Comparison of ENCODE assay signal across 11 cellular contexts in genomic region chr11:16987205-16987568, GRCh38. TPM values are rescaled to one million over a fixed set of nuclear protein-coding genes. Genes with fewer than 3 reads are reported as not detected.
DNase-seq lines count a peak whose midpoint lies in the region; ATAC-seq and TF ChIP-seq lines count a peak whose summit lies in the region.
"Had no signal": no experiment of that assay in that cellular context is flagged by ENCODE, and none has a peak within 500 bp of the region (broad histone marks: within the 10 kb centered on the region; RNA-seq: fewer than 3 reads in every experiment).

No MANE protein-coding gene starts in this region.

- H3K27ac ChIP-seq in layer of hippocampus (ENCODE audit: low read depth, low read length) = peak overlapping the region; percentile 55
- H3K27ac ChIP-seq: right lobe of liver had no signal

- H3K4me1 Mint-ChIP-seq in T-cell = peaks cover 26 to 27% (median 27%) of the 10 kb centered on the region in 3 donors

- no peak overlapping the region for H3K4me3 ChIP-seq in H7 (ENCODE audit: insufficient read depth, low read depth, low read length)
- H3K4me3 ChIP-seq: right lobe of liver had no signal

- H3K27me3 ChIP-seq in H7 (ENCODE audit: control insufficient read depth, insufficient read depth, low read length) (no peaks in the 10 kb centered on the region), layer of hippocampus (ENCODE audit: control insufficient read depth, insufficient read depth, low read length) (no peaks in the 10 kb centered on the region)
- H3K27me3 ChIP-seq: right lobe of liver had no signal

- H3K9me3 Mint-ChIP-seq in T-cell = no peaks in the 10 kb centered on the region
- H3K9me3 Mint-ChIP-seq: IgD-negative memory B cell had no signal

- H3K27me3 Mint-ChIP-seq in T-cell = no peaks in the 10 kb centered on the region
- H3K27me3 Mint-ChIP-seq: IgD-negative memory B cell had no signal

- no peak for ATAC-seq in T-cell (replicated peaks in 1 of 4)
- no peak for ATAC-seq in GM18505 (IDR thresholded peaks at IDR 0.05; ENCODE audit: unreplicated experiment)

- H3K27ac Mint-ChIP-seq in T-cell = peak overlapping the region; percentile 76 to 92

- TF ChIP-seq CTCF in GM10248 (IDR thresholded peaks at IDR 0.05; ENCODE audit: control extremely low read depth, extremely low read depth, low read depth, missing control alignments) = no peak

- H3K36me3 ChIP-seq in H7 (replicated peaks; ENCODE audit: control insufficient read depth, insufficient read depth, low read length) = no peaks in the 10 kb centered on the region
- H3K36me3 ChIP-seq: right lobe of liver had no signal

- peak overlapping the region in 1 of 3 donors; percentile 25 for H3K4me3 Mint-ChIP-seq in T-cell

- POLR2A ChIA-PET in T-cell (lab: Charles Lee) = no interaction called here
- POLR2A ChIA-PET in GM10248 (lab: Yijun Ruan, JAX) = no interaction called here

- peak; percentile 82 for DNase-seq in H7
- DNase-seq in T-cell = no peak
- peak; percentile 76 for DNase-seq in renal cortical epithelial cell (ENCODE audit: low read depth)
- DNase-seq in GM10248 (ENCODE audit: extremely low spot score) = no peak
- DNase-seq in NCI-H1105 (lab: John Stamatoyannopoulos, UW) = no peak
- DNase-seq in NCI-H2227 treated with DMSO at 0.1 percent for 48 hours (lab: John Stamatoyannopoulos, UW) = no peak
- DNase-seq: NCI-H446 had no signal

- no peaks in the 10 kb centered on the region for H3K36me3 Mint-ChIP-seq in T-cell

- CTCF ChIA-PET in T-cell (lab: Charles Lee) = no interaction called here
- CTCF ChIA-PET in GM10248 (lab: Yijun Ruan, JAX) = interaction anchor here (0.7 to 2.3 kb wide), 4 partner anchors 14 to 202 kb away, joined by 3 to 5 read pairs (median 4); no protein-coding TSS in a partner anchor

- no peak for TF ChIP-seq POLR2A in GM18505 (IDR thresholded peaks at IDR 0.05; ENCODE audit: borderline replicate concordance, extremely low read depth, insufficient read depth, insufficient read length)

RNA-seq across cellular contexts. Expression of gene PLEKHA7, which starts 27.0 kb away (rescaled TPM):
- total RNA-seq in H7 (2014; rRNA removed; shearing (Covaris generic)) = 4.2 and 7.6 TPM in 2 replicates
- 1 to 10 TPM; 4.8 to 8.8 (median 5.8) TPM for total RNA-seq in T-cell
- total RNA-seq in renal cortical epithelial cell = 6.4 and 22.2 TPM in 2 replicates

Comparison
In these comparisons a context has a peak if more than half of its experiments do, and no peak if none do; other contexts are left out.
1. DNase-seq: peak in H7 (single experiment) and renal cortical epithelial cell (single experiment); none in T-cell (0 of 34), GM10248 (single experiment), NCI-H1105 (single experiment) and NCI-H2227 treated with DMSO at 0.1 percent for 48 hours (single experiment).